ENCODE assay signal across 32 cellular contexts in genomic region chr12:112741106-112741505, GRCh38. TPM values are rescaled to one million over a fixed set of nuclear protein-coding genes. Genes with fewer than 3 reads are reported as not detected.
"Had no signal": no experiment of that assay in that cellular context is flagged by ENCODE, and none has a peak within 500 bp of the region (broad histone marks: within the 10 kb centered on the region; RNA-seq: fewer than 3 reads in every experiment).

No MANE protein-coding gene starts in this region.

- H3K9me3 Mint-ChIP-seq: dendritic cell treated with granulocyte-macrophage colony-stimulating factor and Interleukin-4, amounts not matched to agents 40 ng/mL and 50 ng/mL, for 4 days; endodermal cell; memory B cell; nephron; neural progenitor cell; stimulated activated effector memory CD8-positive, alpha-beta T cell treated with anti-CD3 and anti-CD28 coated beads, Interleukin-12 subunit alpha, Interleukin-12 subunit beta, amount 100 ng/mL, for 72 hours had no signal

- H3K27me3 ChIP-seq: colonic mucosa, gastrocnemius medialis, neural progenitor cell, testis, tibial artery, upper lobe of left lung had no signal

- H3K27ac Mint-ChIP-seq: dendritic cell treated with granulocyte-macrophage colony-stimulating factor and Interleukin-4, amounts not matched to agents 40 ng/mL and 50 ng/mL, for 4 days; endodermal cell; memory B cell; nephron; neural progenitor cell; stimulated activated effector memory CD8-positive, alpha-beta T cell treated with anti-CD3 and anti-CD28 coated beads, Interleukin-12 subunit alpha, Interleukin-12 subunit beta, amount 100 ng/mL, for 72 hours had no signal

- H3K36me3 Mint-ChIP-seq: memory B cell; naive thymus-derived CD4-positive, alpha-beta T cell; neural progenitor cell; stimulated activated effector memory CD8-positive, alpha-beta T cell treated with anti-CD3 and anti-CD28 coated beads, Interleukin-12 subunit alpha, Interleukin-12 subunit beta, amount 100 ng/mL, for 72 hours had no signal

- H3K4me3 Mint-ChIP-seq: dendritic cell treated with granulocyte-macrophage colony-stimulating factor and Interleukin-4, amounts not matched to agents 40 ng/mL and 50 ng/mL, for 4 days; endodermal cell; memory B cell; naive thymus-derived CD4-positive, alpha-beta T cell; nephron; neural progenitor cell; stimulated activated effector memory CD8-positive, alpha-beta T cell treated with anti-CD3 and anti-CD28 coated beads, Interleukin-12 subunit alpha, Interleukin-12 subunit beta, amount 100 ng/mL, for 72 hours had no signal

- H2AFZ ChIP-seq: neural progenitor cell had no signal

- H3K36me3 ChIP-seq: colonic mucosa, gastrocnemius medialis, neural progenitor cell, sigmoid colon, tibial artery, upper lobe of left lung had no signal

- DNase-seq: colonic mucosa; effector CD8-positive, alpha-beta T cell; endodermal cell; foreskin fibroblast; gastrocnemius medialis; head of caudate nucleus; midbrain; naive thymus-derived CD4-positive, alpha-beta T cell; nucleus accumbens; posterior cingulate gyrus; psoas muscle; right cardiac atrium; sigmoid colon; stimulated activated CD4-positive, alpha-beta T cell treated with anti-CD3 and anti-CD28 coated beads, Interleukin-2, amount 100 ng/mL, for 24 hours; stimulated activated CD4-positive, alpha-beta T cell treated with anti-CD3 and anti-CD28 coated beads, Interleukin-4, amount 100 ng/mL, for 24 hours; stimulated activated naive CD8-positive, alpha-beta T cell treated with anti-CD3 and anti-CD28 coated beads, Interleukin-15, Interleukin-2, amounts not matched to agents 100 U/mL and 50 U/mL, for 24 hours; substantia nigra; testis; tibial artery; upper lobe of left lung had no signal

- H3K9me3 ChIP-seq: colonic mucosa, gastrocnemius medialis, psoas muscle, sigmoid colon, testis, tibial artery, upper lobe of left lung had no signal

- H3K27ac ChIP-seq: colonic mucosa, epithelial cell of prostate, gastrocnemius medialis, neural progenitor cell, psoas muscle, sigmoid colon, testis, tibial artery, upper lobe of left lung had no signal

- H3K4me1 Mint-ChIP-seq: memory B cell, nephron had no signal

- H3K4me1 ChIP-seq: colonic mucosa, gastrocnemius medialis, neural progenitor cell, psoas muscle, sigmoid colon, testis, tibial artery, upper lobe of left lung had no signal

- H3K4me3 ChIP-seq: colonic mucosa, gastrocnemius medialis, lung, neural progenitor cell, psoas muscle, sigmoid colon, testis, tibial artery, upper lobe of left lung had no signal

RNA-seq across cellular contexts. Expression of gene RPH3A, which starts 50.4 kb away (rescaled TPM):
- total RNA-seq: endodermal cell, esophagus mucosa, glomerular endothelial cell, osteocyte, renal cortical epithelial cell, right cardiac atrium, skeletal muscle tissue had no signal
